8 cellular contexts compared by ENCODE assay signal in genomic region chr2:127649684-127650040, GRCh38. TPM values are rescaled to one million over a fixed set of nuclear protein-coding genes. Genes with fewer than 3 reads are reported as not detected.
DNase-seq lines count a peak whose midpoint lies in the region; ATAC-seq and TF ChIP-seq lines count a peak whose summit lies in the region.

No MANE protein-coding gene starts in this region.

- peak overlapping the region; percentile 73 for H3K18ac ChIP-seq in neuronal stem cell (ENCODE audit: low read length)

- H2AFZ ChIP-seq in neuronal stem cell (ENCODE audit: low read length) = peak overlapping the region; percentile 89

- peaks cover 0 to 3% (median 2%) of the 10 kb centered on the region in 3 experiments for H3K27me3 ChIP-seq in neuronal stem cell (ENCODE audit: control insufficient read depth in 3 of 3, insufficient read depth in 3 of 3, low read depth in 1 of 3, low read length in 3 of 3)

- peak overlapping the region; percentile 61 for H3K23ac ChIP-seq in neuronal stem cell (ENCODE audit: low read depth, low read length, poor library complexity)

- peaks cover 12% of the 10 kb centered on the region in 2 donors for H3K4me1 ChIP-seq in neuronal stem cell (ENCODE audit: control insufficient read depth in 2 of 2, insufficient read depth in 1 of 2, low read depth in 1 of 2, low read length in 2 of 2)

- WGBS in neuronal stem cell (ENCODE audit: extremely low coverage in 2 of 2, insufficient read length in 2 of 2, insufficient replicate concordance in 1 of 2), 2 donors = no CpG with 5 or more reads among the region's 7 CpGs

- H3K27ac ChIP-seq in neuronal stem cell (replicated peaks; ENCODE audit: low read length) = no peak overlapping the region

- H2BK5ac ChIP-seq in neuronal stem cell (ENCODE audit: low read length) = no peak overlapping the region

- H3K4ac ChIP-seq in neuronal stem cell (ENCODE audit: low read length) = no peak overlapping the region

- ATAC-seq in GM19035 (IDR thresholded peaks at IDR 0.05; ENCODE audit: unreplicated experiment) = peak; percentile 76
- peak; percentile 72 for ATAC-seq in stimulated activated naive CD8-positive, alpha-beta T cell treated with anti-CD3 and anti-CD28 coated beads, Interleukin-15, amount 100 ng/mL, for 72 hours

- DNase-seq in Ammon's horn (ENCODE audit: low spot score) (peak; percentile 87), KG1 (lab: John Stamatoyannopoulos, UW) (peak; percentile 86), RPMI8226 (peak; percentile 90), fibroblast of pulmonary artery (ENCODE audit: low read depth) (peak; percentile 88), neuronal stem cell (ENCODE audit: low spot score) (peak; percentile 80)
- DNase-seq in activated T-helper 1 cell treated with anti-CD3 and anti-CD28 coated beads, Interleukin-2, amount 50 U/mL, for 16 hours (ENCODE audit: low read depth in 1 of 2, low spot score in 1 of 2) = peak; percentile 74 to 86
- peak; percentile 78 to 81 for DNase-seq in stimulated activated naive CD8-positive, alpha-beta T cell treated with anti-CD3 and anti-CD28 coated beads, Interleukin-15, amount 100 ng/mL, for 72 hours

- peak overlapping the region; percentile 43 to 86 for H3K27ac Mint-ChIP-seq in stimulated activated naive CD8-positive, alpha-beta T cell treated with anti-CD3 and anti-CD28 coated beads, Interleukin-15, amount 100 ng/mL, for 72 hours

- H3K27me3 Mint-ChIP-seq in stimulated activated naive CD8-positive, alpha-beta T cell treated with anti-CD3 and anti-CD28 coated beads, Interleukin-15, amount 100 ng/mL, for 72 hours = no peaks in the 10 kb centered on the region

- peak overlapping the region in 1 of 2 donors; percentile 64 for H3K4me3 Mint-ChIP-seq in stimulated activated naive CD8-positive, alpha-beta T cell treated with anti-CD3 and anti-CD28 coated beads, Interleukin-15, amount 100 ng/mL, for 72 hours

- no peak overlapping the region for H3K14ac ChIP-seq in neuronal stem cell (ENCODE audit: low read length)

- H3K79me1 ChIP-seq in neuronal stem cell (ENCODE audit: low read depth, low read length) = no peaks in the 10 kb centered on the region

- H2AK5ac ChIP-seq in neuronal stem cell (ENCODE audit: low read depth, low read length) = peak overlapping the region; percentile 77

- H3K4me1 Mint-ChIP-seq in stimulated activated naive CD8-positive, alpha-beta T cell treated with anti-CD3 and anti-CD28 coated beads, Interleukin-15, amount 100 ng/mL, for 72 hours = peaks cover 52% of the 10 kb centered on the region

- no peak overlapping the region for H3K4me2 ChIP-seq in neuronal stem cell (ENCODE audit: insufficient read depth, low read length, poor library complexity, severe bottlenecking)

- H3K9ac ChIP-seq in neuronal stem cell (ENCODE audit: low read depth, low read length, poor library complexity) = no peak overlapping the region

- peak; percentile 91 for TF ChIP-seq CTCF in fibroblast of pulmonary artery (IDR thresholded peaks at IDR 0.05; ENCODE audit: low read length, missing control alignments)

- no peak overlapping the region for H4K8ac ChIP-seq in neuronal stem cell (ENCODE audit: low read depth, low read length)

- no peaks in the 10 kb centered on the region for H3K36me3 ChIP-seq in neuronal stem cell (replicated peaks in 1 of 2; ENCODE audit: control insufficient read depth in 2 of 2, insufficient read depth in 2 of 2, low read length in 2 of 2)

- peak overlapping the region; percentile 77 for H2BK12ac ChIP-seq in neuronal stem cell (ENCODE audit: low read length)

- H2BK120ac ChIP-seq in neuronal stem cell (ENCODE audit: low read depth, low read length) = peak overlapping the region; percentile 77

- peaks cover 0 to 2% of the 10 kb centered on the region in 2 donors for H3K9me3 ChIP-seq in neuronal stem cell (replicated peaks in 1 of 2; ENCODE audit: control insufficient read depth in 2 of 2, insufficient read depth in 1 of 2, low read depth in 1 of 2, low read length in 2 of 2)

- H2BK15ac ChIP-seq in neuronal stem cell (ENCODE audit: low read length) = peak overlapping the region; percentile 28

- H3K4me3 ChIP-seq in fibroblast of pulmonary artery (replicated peaks; ENCODE audit: low read depth, low read length) = no peak overlapping the region
- no peak overlapping the region for H3K4me3 ChIP-seq in neuronal stem cell (ENCODE audit: low read length in 2 of 2)

- no peak overlapping the region for H4K91ac ChIP-seq in neuronal stem cell (ENCODE audit: low read depth, low read length, poor library complexity)

- no peaks in the 10 kb centered on the region for H3K9me3 Mint-ChIP-seq in stimulated activated naive CD8-positive, alpha-beta T cell treated with anti-CD3 and anti-CD28 coated beads, Interleukin-15, amount 100 ng/mL, for 72 hours

RNA-seq across cellular contexts. Expression of gene GPR17, which starts 3.7 kb away (rescaled TPM):
- polyA plus RNA-seq in neuronal stem cell (2013, experiment 1 of 2) = 0.06 TPM
- 0.04 TPM for polyA plus RNA-seq in neuronal stem cell (2013, experiment 2 of 2)

RNA-seq across cellular contexts. Expression of gene LIMS2, which starts 25.7 kb away (rescaled TPM):
- polyA plus RNA-seq in neuronal stem cell (2013, experiment 1 of 2) = 2.1 TPM
- polyA plus RNA-seq in neuronal stem cell (2013, experiment 2 of 2) = 1.6 TPM

RNA-seq across cellular contexts. Expression of gene SFT2D3, which starts 51.6 kb away (rescaled TPM):
- polyA plus RNA-seq in neuronal stem cell (2013, experiment 1 of 2) = 20.6 TPM
- polyA plus RNA-seq in neuronal stem cell (2013, experiment 2 of 2) = 22.3 TPM
